In genomic region chr1:201828820-201829774, GRCh38 we compare ENCODE assay signal across 1 cellular context.
TF ChIP-seq lines count a peak whose summit lies in the region.

Gene IPO9 (plus strand): TSS chr1:201829157. CDS start chr1:201829210, 53 bp downstream.

TF ChIP-seq in K562, 482 proteins besides CTCF, POLR2A, EP300 and RAD21 (continued from another document and continues in another):
- TF ChIP-seq NR4A1 (CRISPR knock-in tag; IDR thresholded peaks at IDR 0.05) (peak; percentile 94), NR4A1 (tag; IDR thresholded peaks at IDR 0.05) (peak; percentile 61; the same call in 1 of the 2 replicates), ATF6 (CRISPR knock-in tag; IDR thresholded peaks at IDR 0.05) (0 out of 2 replicates have a peak, but pooled peaks have one; percentile 71), CREM (IDR thresholded peaks at IDR 0.05; ENCODE audit: low read depth) (peak; percentile 65), ZNF639 (CRISPR knock-in tag; conservative IDR thresholded peaks at IDR 0.05 in 1 of 2, IDR thresholded peaks at IDR 0.05 in 1 of 2) (peak in 1 of 2 experiments; percentile 93; a peak in 2 of 4 replicates), TCF7L2 (IDR thresholded peaks at IDR 0.05; ENCODE audit: low read depth, low read length) (no peak), E2F8 (IDR thresholded peaks at IDR 0.05; ENCODE audit: low read depth, partially characterized antibody) (peak; percentile 23), L3MBTL2 (IDR thresholded peaks at IDR 0.05) (peak; percentile 74), MYC (IDR thresholded peaks at IDR 0.05; ENCODE audit: low read depth, low read length) (peak; percentile 72), MYC (CRISPR knock-in tag; IDR thresholded peaks at IDR 0.05; ENCODE audit: borderline replicate concordance, low read depth) (peak; percentile 69; the same call in 1 of the 2 replicates), ZNF830 (CRISPR knock-in tag; IDR thresholded peaks at IDR 0.05) (peak; percentile 30; the same call in 1 of the 2 replicates), SPI1 (IDR thresholded peaks at IDR 0.05; ENCODE audit: borderline replicate concordance, low read depth, low read length) (no peak), NKRF (IDR thresholded peaks at IDR 0.05; ENCODE audit: borderline replicate concordance) (peak; percentile 96), ERF (CRISPR knock-in tag; IDR thresholded peaks at IDR 0.05) (peak; percentile 88; the same call in 1 of the 2 replicates), MTA3 (IDR thresholded peaks at IDR 0.05; ENCODE audit: borderline replicate concordance) (peak; percentile 99), RBM22 (IDR thresholded peaks at IDR 0.05; ENCODE audit: low read depth, low read length, poor library complexity, severe bottlenecking) (peak; percentile 89), ID3 (CRISPR knock-in tag; IDR thresholded peaks at IDR 0.05) (no peak), ID3 (tag; IDR thresholded peaks at IDR 0.05) (0 out of 2 replicates have a peak, but pooled peaks have one; percentile 53), ETV5 (CRISPR knock-in tag; IDR thresholded peaks at IDR 0.05; ENCODE audit: low read depth) (peak; percentile 30; the same call in 1 of the 2 replicates), RNF2 (IDR thresholded peaks at IDR 0.05) (0 out of 2 replicates have a peak, but pooled peaks have one; percentile 34), EHMT2 (IDR thresholded peaks at IDR 0.05) (no peak), ARID1B (IDR thresholded peaks at IDR 0.05) (peak; percentile 52; the same call in 1 of the 2 replicates), SMARCC2 (IDR thresholded peaks at IDR 0.05; ENCODE audit: low read depth) (peak; percentile 49; the same call in 1 of the 2 replicates), POLR2H (tag; IDR thresholded peaks at IDR 0.05; ENCODE audit: low read depth) (peak; percentile 95), ZNF165 (CRISPR knock-in tag; IDR thresholded peaks at IDR 0.05; ENCODE audit: borderline replicate concordance) (no peak), NR1H2 (CRISPR knock-in tag; IDR thresholded peaks at IDR 0.05) (no peak), PRPF4 (IDR thresholded peaks at IDR 0.05; ENCODE audit: insufficient read depth, low read depth, low read length, poor library complexity, severe bottlenecking) (peak; percentile 45), ILF3 (IDR thresholded peaks at IDR 0.05; ENCODE audit: borderline replicate concordance) (peak; percentile 67; the same call in 1 of the 2 replicates), XRCC5 (IDR thresholded peaks at IDR 0.05; ENCODE audit: low read depth, low read length) (peak; percentile 91), TEAD1 (CRISPR knock-in tag; IDR thresholded peaks at IDR 0.05) (peak; percentile 24 to 30; a peak in 1 of 4 replicates), ELF1 (tag; IDR thresholded peaks at IDR 0.05) (no peak), JUND (IDR thresholded peaks at IDR 0.05; ENCODE audit: borderline replicate concordance, low read depth, low read length) (0 out of 2 replicates have a peak, but pooled peaks have one; percentile 41), JUND (tag; IDR thresholded peaks at IDR 0.05; ENCODE audit: borderline replicate concordance, low read depth, low read length) (peak; percentile 4; the same call in 1 of the 3 replicates), SIX5 (IDR thresholded peaks at IDR 0.05; ENCODE audit: borderline replicate concordance in 1 of 2, insufficient read depth in 1 of 2, low read depth in 1 of 2, low read length in 2 of 2) (peak in 1 of 2 experiments; percentile 23; a peak in 1 of 4 replicates), POLR2G (IDR thresholded peaks at IDR 0.05; ENCODE audit: low read depth, low read length) (peak; percentile 100), RAD51 (IDR thresholded peaks at IDR 0.05; ENCODE audit: borderline replicate concordance, low read depth) (no peak; the same call in 1 of the 2 replicates), MTF1 (CRISPR knock-in tag; IDR thresholded peaks at IDR 0.05; ENCODE audit: borderline replicate concordance) (no peak), TCF3 (CRISPR knock-in tag; IDR thresholded peaks at IDR 0.05) (no peak; the same call in 1 of the 2 replicates), NFIC (IDR thresholded peaks at IDR 0.05) (peak; percentile 59), PTBP1 (IDR thresholded peaks at IDR 0.05; ENCODE audit: low read depth, low read length) (no peak), PHF20 (IDR thresholded peaks at IDR 0.05; ENCODE audit: partially characterized antibody) (peak; percentile 81), NR2F6 (CRISPR knock-in tag; IDR thresholded peaks at IDR 0.05) (0 out of 2 replicates have a peak, but pooled peaks have one; percentile 61), DEAF1 (CRISPR knock-in tag; IDR thresholded peaks at IDR 0.05) (0 out of 2 replicates have a peak, but pooled peaks have one; percentile 5), ZNF197 (CRISPR knock-in tag; IDR thresholded peaks at IDR 0.05; ENCODE audit: low read depth) (no peak), CREB3L1 (IDR thresholded peaks at IDR 0.05; ENCODE audit: borderline replicate concordance, low read depth) (peak; percentile 26; the same call in 1 of the 2 replicates), ZNF561 (CRISPR knock-in tag; conservative IDR thresholded peaks at IDR 0.05) (no peak), FOXP4 (CRISPR knock-in tag; IDR thresholded peaks at IDR 0.05; ENCODE audit: borderline replicate concordance) (peak; percentile 89), SRSF7 (optimal IDR thresholded peaks at IDR 0.05; ENCODE audit: low read depth, low read length) (no peak), E4F1 (CRISPR knock-in tag; IDR thresholded peaks at IDR 0.05; ENCODE audit: borderline replicate concordance) (no peak), KAT7 (CRISPR knock-in tag; IDR thresholded peaks at IDR 0.05; ENCODE audit: borderline replicate concordance) (peak; percentile 96; the same call in 1 of the 2 replicates), OTX1 (CRISPR knock-in tag; IDR thresholded peaks at IDR 0.05) (peak; percentile 56; the same call in 1 of the 2 replicates), LARP7 (IDR thresholded peaks at IDR 0.05) (no peak; the same call in 1 of the 2 replicates)
